Comparison of ENCODE assay signal across 8 cellular contexts in genomic region chr2:69742170-69742952, GRCh38. TPM values are rescaled to one million over a fixed set of nuclear protein-coding genes. Genes with fewer than 3 reads are reported as not detected.
DNase-seq lines count a peak whose midpoint lies in the region; ATAC-seq, FAIRE-seq and TF ChIP-seq lines count a peak whose summit lies in the region.

No MANE protein-coding gene starts in this region.

- intact Hi-C loops in ascending aorta (cut with DNase I), result loop anchor here (2.0 to 5.0 kb wide), 2 partner anchors 48 to 75 kb away; no protein-coding TSS in a partner anchor

- H2AFZ ChIP-seq in keratinocyte (ENCODE audit: control insufficient read depth, low read length), result peak overlapping the region; percentile 93

- peaks cover 0 to 3% of the 10 kb centered on the region in 2 donors for H3K36me3 ChIP-seq in ascending aorta
- H3K36me3 ChIP-seq in keratinocyte (ENCODE audit: control insufficient read depth in 2 of 2, extremely low read depth in 1 of 2, insufficient read depth in 2 of 2, low read length in 2 of 2), result no peaks in the 10 kb centered on the region
- H3K36me3 ChIP-seq in stomach smooth muscle (ENCODE audit: control insufficient read depth in 2 of 2, insufficient read depth in 2 of 2, low read length in 2 of 2), result no peaks in the 10 kb centered on the region

- H3K4me3 ChIP-seq in AG09309 (ENCODE audit: control insufficient read depth, low read depth, low read length) (peak overlapping the region; percentile 82), ascending aorta (peak overlapping the region; percentile 94 to 99), keratinocyte (ENCODE audit: control insufficient read depth in 2 of 3, extremely low read depth in 1 of 3, insufficient read depth in 2 of 3, low read depth in 1 of 3, low read length in 3 of 3) (peak overlapping the region; percentile 85 to 91 (median 88)), stomach smooth muscle (ENCODE audit: low read length in 2 of 2) (peak overlapping the region; percentile 86 to 87)

- dilution Hi-C loops in keratinocyte (cut with MboI; ENCODE audit: extremely low pct_ligation_motif_present, low sequenced_read_pairs), result no loop called here

- H3K79me2 ChIP-seq in keratinocyte (ENCODE audit: control insufficient read depth, insufficient read depth, low read length), result peaks cover 48% of the 10 kb centered on the region

- H3K27me3 ChIP-seq in ascending aorta (no peaks in the 10 kb centered on the region), keratinocyte (ENCODE audit: control insufficient read depth, extremely low read depth, insufficient read depth, low read length) (no peaks in the 10 kb centered on the region), stomach smooth muscle (ENCODE audit: control insufficient read depth in 1 of 2, insufficient read depth in 2 of 2, low read length in 2 of 2) (no peaks in the 10 kb centered on the region)

- no peaks in the 10 kb centered on the region for H3K9me3 ChIP-seq in ascending aorta
- H3K9me3 ChIP-seq in keratinocyte (ENCODE audit: control insufficient read depth, low read depth, low read length), result no peaks in the 10 kb centered on the region
- H3K9me3 ChIP-seq in stomach smooth muscle (ENCODE audit: control insufficient read depth in 2 of 2, low read length in 2 of 2), result no peaks in the 10 kb centered on the region

- TF ChIP-seq CTCF in AG09309 (IDR thresholded peaks at IDR 0.05; ENCODE audit: control insufficient read depth, insufficient read depth, low read depth, low read length, missing control alignments) (no peak), ascending aorta (IDR thresholded peaks at IDR 0.05) (no peak), keratinocyte (optimal IDR thresholded peaks at IDR 0.05 in 1 of 3, IDR thresholded peaks at IDR 0.05 in 1 of 3, conservative IDR thresholded peaks at IDR 0.05 in 1 of 3; ENCODE audit: extremely low read depth in 1 of 3, insufficient read depth in 2 of 3, low read length in 3 of 3) (no peak)

- peak overlapping the region; percentile 95 for H3K4me2 ChIP-seq in keratinocyte (ENCODE audit: control insufficient read depth, extremely low read depth, insufficient read depth, low read depth, low read length)

- no peaks in the 10 kb centered on the region for H4K20me1 ChIP-seq in keratinocyte (ENCODE audit: control insufficient read depth, extremely low read depth, insufficient read depth, low read length)

- H3K4me1 ChIP-seq in ascending aorta (peaks cover 0 to 16% of the 10 kb centered on the region in 2 donors), keratinocyte (ENCODE audit: control insufficient read depth, extremely low read depth, insufficient read depth, low read length) (peaks cover 30% of the 10 kb centered on the region), stomach smooth muscle (ENCODE audit: control insufficient read depth, insufficient read depth, low read length) (peaks cover 7% of the 10 kb centered on the region)

- peak overlapping the region; percentile 92 to 97 for H3K27ac ChIP-seq in ascending aorta
- peak overlapping the region; percentile 99 for H3K27ac ChIP-seq in keratinocyte (ENCODE audit: control insufficient read depth, insufficient read depth, low read length)
- H3K27ac ChIP-seq in stomach smooth muscle (ENCODE audit: low read length), result peak overlapping the region; percentile 74

- DNase-seq in AG09309 (ENCODE audit: low read depth), result no peak
- DNase-seq in HTR-8/SVneo (ENCODE audit: insufficient read length, low spot score), result peak; percentile 25
- peak in 1 of 2 donors; percentile 74 for DNase-seq in ascending aorta (ENCODE audit: low spot score in 2 of 2)
- DNase-seq in keratinocyte (ENCODE audit: low read depth, low spot score), result no peak
- no peak for DNase-seq in iPS-NIHi11 (ENCODE audit: low spot score)
- no peak for DNase-seq in AML-193 (lab: John Stamatoyannopoulos, UW)

- FAIRE-seq in HTR-8/SVneo (lab: Jason Lieb, UNC) (no peak), keratinocyte (lab: Jason Lieb, UNC) (no peak)

- H3K9ac ChIP-seq in keratinocyte (ENCODE audit: control insufficient read depth, extremely low read depth, insufficient read depth, low read length) (peak overlapping the region; percentile 96), stomach smooth muscle (ENCODE audit: low read length in 2 of 2) (peak overlapping the region; percentile 80 to 89)

- ATAC-seq in GM19043 (IDR thresholded peaks at IDR 0.05; ENCODE audit: low read depth, unreplicated experiment), result peak; percentile 18

- H3K9me1 ChIP-seq in keratinocyte (ENCODE audit: control insufficient read depth, extremely low read depth, insufficient read depth, low read length), result no peaks in the 10 kb centered on the region

RNA-seq across cellular contexts. Expression of gene ANXA4, which starts 0.4 kb away (rescaled TPM):
- total RNA-seq in ascending aorta, result 29.1 TPM
- polyA plus RNA-seq in keratinocyte, result 143 to 268 TPM (median 209 TPM) in 3 replicates
- polyA plus RNA-seq in keratinocyte (2011; ENCODE audit: low read depth), result 163 TPM
- polyA plus RNA-seq in keratinocyte (2011; cell fraction: cytosol; rRNA removed), result 167 and 222 TPM in 2 replicates
- 183 and 208 TPM in 2 replicates for polyA plus RNA-seq in keratinocyte (2011; cell fraction: nucleus; rRNA removed)
- polyA plus RNA-seq in keratinocyte (2012; ENCODE audit: low replicate concordance), result 149 and 191 TPM in 2 replicates
- polyA minus RNA-seq in keratinocyte, result 152 to 289 TPM (median 216 TPM) in 3 replicates
- 144 TPM for polyA minus RNA-seq in keratinocyte (2011; cell fraction: cytosol; rRNA and poly(A)+ RNA removed)
- 57.3 and 91.8 TPM in 2 replicates for polyA minus RNA-seq in keratinocyte (2011; cell fraction: nucleus; rRNA and poly(A)+ RNA removed)
